Comparison of ENCODE assay signal across 2 cellular contexts in genomic region chr20:375265-375889, GRCh38.
TF ChIP-seq lines count a peak whose summit lies in the region.

No MANE protein-coding gene starts in this region.

TF ChIP-seq in K562, 482 proteins besides CTCF, POLR2A, EP300 and RAD21 (continues in another document):
- peak; percentile 30; the same call in 1 of the 2 replicates for TF ChIP-seq FOSL1 (tag; conservative IDR thresholded peaks at IDR 0.05)
- peak; percentile 57 for TF ChIP-seq POLR2H (tag; IDR thresholded peaks at IDR 0.05; ENCODE audit: low read depth)
- TF ChIP-seq RBBP5 (IDR thresholded peaks at IDR 0.05; ENCODE audit: borderline replicate concordance, insufficient read depth, low read length, poor library complexity, severe bottlenecking) = peak; percentile 29
- TF ChIP-seq ZBTB34 (CRISPR knock-in tag; IDR thresholded peaks at IDR 0.05) = 0 out of 2 replicates have a peak, but pooled peaks have one; percentile 56
- TF ChIP-seq POLR2AphosphoS5 (IDR thresholded peaks at IDR 0.05; ENCODE audit: control insufficient read depth, insufficient read depth, low read depth, low read length) = peak; percentile 57
- TF ChIP-seq, protein P1, sequence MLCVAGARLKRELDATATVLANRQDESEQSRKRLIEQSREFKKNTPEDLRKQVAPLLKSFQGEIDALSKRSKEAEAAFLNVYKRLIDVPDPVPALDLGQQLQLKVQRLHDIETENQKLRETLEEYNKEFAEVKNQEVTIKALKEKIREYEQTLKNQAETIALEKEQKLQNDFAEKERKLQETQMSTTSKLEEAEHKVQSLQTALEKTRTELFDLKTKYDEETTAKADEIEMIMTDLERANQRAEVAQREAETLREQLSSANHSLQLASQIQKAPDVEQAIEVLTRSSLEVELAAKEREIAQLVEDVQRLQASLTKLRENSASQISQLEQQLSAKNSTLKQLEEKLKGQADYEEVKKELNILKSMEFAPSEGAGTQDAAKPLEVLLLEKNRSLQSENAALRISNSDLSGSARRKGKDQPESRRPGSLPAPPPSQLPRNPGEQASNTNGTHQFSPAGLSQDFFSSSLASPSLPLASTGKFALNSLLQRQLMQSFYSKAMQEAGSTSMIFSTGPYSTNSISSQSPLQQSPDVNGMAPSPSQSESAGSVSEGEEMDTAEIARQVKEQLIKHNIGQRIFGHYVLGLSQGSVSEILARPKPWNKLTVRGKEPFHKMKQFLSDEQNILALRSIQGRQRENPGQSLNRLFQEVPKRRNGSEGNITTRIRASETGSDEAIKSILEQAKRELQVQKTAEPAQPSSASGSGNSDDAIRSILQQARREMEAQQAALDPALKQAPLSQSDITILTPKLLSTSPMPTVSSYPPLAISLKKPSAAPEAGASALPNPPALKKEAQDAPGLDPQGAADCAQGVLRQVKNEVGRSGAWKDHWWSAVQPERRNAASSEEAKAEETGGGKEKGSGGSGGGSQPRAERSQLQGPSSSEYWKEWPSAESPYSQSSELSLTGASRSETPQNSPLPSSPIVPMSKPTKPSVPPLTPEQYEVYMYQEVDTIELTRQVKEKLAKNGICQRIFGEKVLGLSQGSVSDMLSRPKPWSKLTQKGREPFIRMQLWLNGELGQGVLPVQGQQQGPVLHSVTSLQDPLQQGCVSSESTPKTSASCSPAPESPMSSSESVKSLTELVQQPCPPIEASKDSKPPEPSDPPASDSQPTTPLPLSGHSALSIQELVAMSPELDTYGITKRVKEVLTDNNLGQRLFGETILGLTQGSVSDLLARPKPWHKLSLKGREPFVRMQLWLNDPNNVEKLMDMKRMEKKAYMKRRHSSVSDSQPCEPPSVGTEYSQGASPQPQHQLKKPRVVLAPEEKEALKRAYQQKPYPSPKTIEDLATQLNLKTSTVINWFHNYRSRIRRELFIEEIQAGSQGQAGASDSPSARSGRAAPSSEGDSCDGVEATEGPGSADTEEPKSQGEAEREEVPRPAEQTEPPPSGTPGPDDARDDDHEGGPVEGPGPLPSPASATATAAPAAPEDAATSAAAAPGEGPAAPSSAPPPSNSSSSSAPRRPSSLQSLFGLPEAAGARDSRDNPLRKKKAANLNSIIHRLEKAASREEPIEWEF (CRISPR knock-in tag; IDR thresholded peaks at IDR 0.05) = peak; percentile 48; the same call in 1 of the 2 replicates
- TF ChIP-seq CREM (IDR thresholded peaks at IDR 0.05; ENCODE audit: low read depth) = peak; percentile 51
- peak; percentile 30 for TF ChIP-seq HDAC3 (IDR thresholded peaks at IDR 0.05; ENCODE audit: borderline replicate concordance, partially characterized antibody)
- TF ChIP-seq THAP7 (CRISPR knock-in tag; IDR thresholded peaks at IDR 0.05) = no peak
- peak; percentile 26 for TF ChIP-seq BRD9 (IDR thresholded peaks at IDR 0.05; ENCODE audit: low read depth, partially characterized antibody)
- peak; percentile 59 for TF ChIP-seq RNF2 (IDR thresholded peaks at IDR 0.05)
- TF ChIP-seq, protein P2, sequence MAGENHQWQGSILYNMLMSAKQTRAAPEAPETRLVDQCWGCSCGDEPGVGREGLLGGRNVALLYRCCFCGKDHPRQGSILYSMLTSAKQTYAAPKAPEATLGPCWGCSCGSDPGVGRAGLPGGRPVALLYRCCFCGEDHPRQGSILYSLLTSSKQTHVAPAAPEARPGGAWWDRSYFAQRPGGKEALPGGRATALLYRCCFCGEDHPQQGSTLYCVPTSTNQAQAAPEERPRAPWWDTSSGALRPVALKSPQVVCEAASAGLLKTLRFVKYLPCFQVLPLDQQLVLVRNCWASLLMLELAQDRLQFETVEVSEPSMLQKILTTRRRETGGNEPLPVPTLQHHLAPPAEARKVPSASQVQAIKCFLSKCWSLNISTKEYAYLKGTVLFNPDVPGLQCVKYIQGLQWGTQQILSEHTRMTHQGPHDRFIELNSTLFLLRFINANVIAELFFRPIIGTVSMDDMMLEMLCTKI (IDR thresholded peaks at IDR 0.05; ENCODE audit: partially characterized antibody) = no peak
- TF ChIP-seq MTA3 (IDR thresholded peaks at IDR 0.05; ENCODE audit: borderline replicate concordance) = peak; percentile 46; the same call in 1 of the 2 replicates
- peak; percentile 65 for TF ChIP-seq CBFA2T2 (conservative IDR thresholded peaks at IDR 0.05)
- peak; percentile 58 to 60; a peak in 3 of 4 replicates for TF ChIP-seq KDM1A (IDR thresholded peaks at IDR 0.05)
- TF ChIP-seq LEF1 (IDR thresholded peaks at IDR 0.05) = peak; percentile 51; the same call in 1 of the 2 replicates
- peak; percentile 68 for TF ChIP-seq JUND (IDR thresholded peaks at IDR 0.05; ENCODE audit: borderline replicate concordance, low read depth, low read length)
- TF ChIP-seq JUND (tag; IDR thresholded peaks at IDR 0.05; ENCODE audit: borderline replicate concordance, low read depth, low read length) = peak; percentile 46; the same call in 1 of the 3 replicates
- no peak for TF ChIP-seq NR2C2 (CRISPR knock-in tag; IDR thresholded peaks at IDR 0.05)
- TF ChIP-seq NR2C2 (tag; IDR thresholded peaks at IDR 0.05) = peak; percentile 49
- TF ChIP-seq KLF16 (IDR thresholded peaks at IDR 0.05) = 0 out of 2 replicates have a peak, but pooled peaks have one; percentile 57
- no peak for TF ChIP-seq ZNF561 (CRISPR knock-in tag; conservative IDR thresholded peaks at IDR 0.05)
- no peak for TF ChIP-seq OTX1 (CRISPR knock-in tag; IDR thresholded peaks at IDR 0.05)
- TF ChIP-seq HSF4 (CRISPR knock-in tag; IDR thresholded peaks at IDR 0.05; ENCODE audit: borderline replicate concordance) = peak; percentile 23; the same call in 1 of the 2 replicates

TF ChIP-seq in SK-N-SH, 30 proteins besides CTCF, POLR2A, EP300 and RAD21:
- TF ChIP-seq FOXM1 (IDR thresholded peaks at IDR 0.05; ENCODE audit: low read depth) = no peak
- no peak for TF ChIP-seq RFX5 (IDR thresholded peaks at IDR 0.05; ENCODE audit: low read length)
- TF ChIP-seq EZH2phosphoT487 (IDR thresholded peaks at IDR 0.05; ENCODE audit: borderline replicate concordance, low read depth) = no peak
- TF ChIP-seq YY1 (IDR thresholded peaks at IDR 0.05; ENCODE audit: low read depth) = no peak
